ENCODE assay signal across 9 cellular contexts in genomic region chr9:133184971-133185370, GRCh38. TPM values are rescaled to one million over a fixed set of nuclear protein-coding genes. Genes with fewer than 3 reads are reported as not detected.
DNase-seq lines count a peak whose midpoint lies in the region; ATAC-seq, FAIRE-seq and TF ChIP-seq lines count a peak whose summit lies in the region.
"Had no signal": no experiment of that assay in that cellular context is flagged by ENCODE, and none has a peak within 500 bp of the region (broad histone marks: within the 10 kb centered on the region; RNA-seq: fewer than 3 reads in every experiment).

No MANE protein-coding gene starts in this region.

- H3K27ac Mint-ChIP-seq in activated naive CD8-positive, alpha-beta T cell treated with anti-CD3 and anti-CD28 coated beads for 36 hours, result no peak overlapping the region

- H3K9me3 ChIP-seq in heart right ventricle, result no peaks in the 10 kb centered on the region

- DNase-seq in D721Med (ENCODE audit: insufficient read length, low spot score) (no peak), HS-27A (ENCODE audit: low read depth) (peak; percentile 5), NCI-H82 treated with DMSO at 0.1 percent for 48 hours (lab: John Stamatoyannopoulos, UW; ENCODE audit: unreplicated experiment) (peak; percentile 17), heart right ventricle (peak in 1 of 2 donors; percentile 68), retinal pigment epithelial cell (ENCODE audit: low read depth) (no peak)
- peak; percentile 57 for DNase-seq in activated naive CD8-positive, alpha-beta T cell treated with anti-CD3 and anti-CD28 coated beads for 36 hours

- H3K27me3 ChIP-seq in heart right ventricle, result peaks cover 0 to 28% (median 11%) of the 10 kb centered on the region in 7 donors

- peaks cover 16% of the 10 kb centered on the region for H3K4me1 Mint-ChIP-seq in activated naive CD8-positive, alpha-beta T cell treated with anti-CD3 and anti-CD28 coated beads for 36 hours

- no peak for FAIRE-seq in D721Med (lab: Jason Lieb, UNC)

- no peaks in the 10 kb centered on the region for H3K36me3 ChIP-seq in heart right ventricle

- no peak overlapping the region for H3K27ac ChIP-seq in heart right ventricle

- H3K4me3 Mint-ChIP-seq in activated naive CD8-positive, alpha-beta T cell treated with anti-CD3 and anti-CD28 coated beads for 36 hours, result no peak overlapping the region

- H3K9me3 Mint-ChIP-seq in activated naive CD8-positive, alpha-beta T cell treated with anti-CD3 and anti-CD28 coated beads for 36 hours, result no peaks in the 10 kb centered on the region

- H3K4me1 ChIP-seq in heart right ventricle, result peaks cover 0 to 17% (median 5%) of the 10 kb centered on the region in 9 donors

- peak in 7 of 8 donors; percentile 68 to 91 (median 84) for ATAC-seq in heart right ventricle
- ATAC-seq in GM18858 (IDR thresholded peaks at IDR 0.05; ENCODE audit: unreplicated experiment), result no peak
- ATAC-seq in GM18517 (IDR thresholded peaks at IDR 0.05; ENCODE audit: unreplicated experiment), result no peak

- H3K27me3 Mint-ChIP-seq in activated naive CD8-positive, alpha-beta T cell treated with anti-CD3 and anti-CD28 coated beads for 36 hours, result peaks cover 55% of the 10 kb centered on the region

- 7 to 14% methylated on average over 7 of the region's 8 CpGs for WGBS in heart right ventricle, 2 donors

- H3K36me3 Mint-ChIP-seq in activated naive CD8-positive, alpha-beta T cell treated with anti-CD3 and anti-CD28 coated beads for 36 hours, result no peaks in the 10 kb centered on the region

- TF ChIP-seq CTCF in D721Med (IDR thresholded peaks at IDR 0.05; ENCODE audit: insufficient read depth, missing control alignments) (peak; percentile 49), heart right ventricle (IDR thresholded peaks at IDR 0.05) (peak; percentile 32 to 73 (median 62)), retinal pigment epithelial cell (conservative IDR thresholded peaks at IDR 0.05; ENCODE audit: low read depth, low read length) (peak; percentile 75)

- no peak overlapping the region for H3K4me3 ChIP-seq in heart right ventricle
- H3K4me3 ChIP-seq in retinal pigment epithelial cell (ENCODE audit: low read length), result no peak overlapping the region

- intact Hi-C loops in heart right ventricle (cut with DNase I), result loop anchor here (1.0 to 10.0 kb wide), 12 partner anchors 52 to 302 kb away; partner anchors contain the start of gene ABO (in 3 of the 10)

RNA-seq across cellular contexts. Expression of gene GBGT1, which starts 21.3 kb away (rescaled TPM):
- 1 to 10 TPM; 1.6 to 2.9 TPM for total RNA-seq in activated naive CD8-positive, alpha-beta T cell treated with anti-CD3 and anti-CD28 coated beads for 36 hours
- 10 to 100 TPM in 3 of 10 donors, 1 to 10 TPM in 7; 2.5 to 14.7 (median 6.2) TPM for total RNA-seq in heart right ventricle
- polyA plus RNA-seq in heart right ventricle, result 10 to 100 TPM in 1 of 2 donors, 1 to 10 TPM in 1; 5.5 to 10.5 TPM

RNA-seq across cellular contexts. Expression of gene OBP2B, which starts 24.1 kb away (rescaled TPM):
- not detected for total RNA-seq in activated naive CD8-positive, alpha-beta T cell treated with anti-CD3 and anti-CD28 coated beads for 36 hours
- under 1 TPM in 1 of 10 donors, not detected in 9; 0.75 TPM for total RNA-seq in heart right ventricle
- polyA plus RNA-seq in heart right ventricle, result not detected
- total RNA-seq: T-helper 1 cell treated with Interleukin-12 subunit alpha and Interleukin-12 subunit beta and Interleukin-4 antibody, amounts not matched to agents 30 ng/mL and 1 ng/mL, for 36 hours had no signal

Comparison
In these comparisons a context has a peak if more than half of its experiments do, and no peak if none do; other contexts are left out.
1. DNase-seq: peak in HS-27A (single experiment), NCI-H82 treated with DMSO at 0.1 percent for 48 hours (single experiment) and activated naive CD8-positive, alpha-beta T cell treated with anti-CD3 and anti-CD28 coated beads for 36 hours (single experiment); none in D721Med (single experiment) and retinal pigment epithelial cell (single experiment).
2. ATAC-seq: peak in heart right ventricle (7 of 8); none in GM18858 (single experiment) and GM18517 (single experiment).
3. Peak in every context shown above with its lines, with median percentiles within 50 percentile points of each other: CTCF ChIP-seq.